Comparison of ENCODE assay signal across 8 cellular contexts in genomic region chr12:1593232-1594044, GRCh38. TPM values are rescaled to one million over a fixed set of nuclear protein-coding genes. Genes with fewer than 3 reads are reported as not detected.
DNase-seq lines count a peak whose midpoint lies in the region; ATAC-seq and TF ChIP-seq lines count a peak whose summit lies in the region.

No MANE protein-coding gene starts in this region.

- H3K4me1 ChIP-seq in OCI-LY7 (ENCODE audit: insufficient read depth, low read length, poor library complexity, severe bottlenecking) (peaks cover 43% of the 10 kb centered on the region), gastroesophageal sphincter (peaks cover 4 to 68% (median 30%) of the 10 kb centered on the region in 3 donors)

- intact Hi-C loops in OCI-LY7 (cut with micrococcal nuclease; ENCODE audit: unreplicated experiment), result loop anchor here (2.0 to 10.0 kb wide), 5 partner anchors 39 to 839 kb away; partner anchors contain the start of genes ERC1, RAD52 and WNK1

- ATAC-seq in HG03064 (IDR thresholded peaks at IDR 0.05; ENCODE audit: low read depth, unreplicated experiment) (peak; percentile 30), gastroesophageal sphincter (no peak)

- no peaks in the 10 kb centered on the region for H3K9me3 Mint-ChIP-seq in osteocyte (ENCODE audit: unreplicated experiment)

- H3K4me2 ChIP-seq in OCI-LY7 (ENCODE audit: low read length), result peak overlapping the region; percentile 91

- H3K9me3 ChIP-seq in OCI-LY7 (ENCODE audit: low read length) (no peaks in the 10 kb centered on the region), gastroesophageal sphincter (no peaks in the 10 kb centered on the region)

- peak overlapping the region; percentile 91 for H3K27ac Mint-ChIP-seq in osteocyte (ENCODE audit: unreplicated experiment)

- POLR2A ChIA-PET in OCI-LY7 (lab: Charles Lee), result interaction anchor here (0.5 to 2.3 kb wide), 6 partner anchors 9 to 397 kb away, joined by 3 to 31 read pairs (median 3); no protein-coding TSS in a partner anchor

- CTCF ChIA-PET in OCI-LY7 (lab: Charles Lee; ENCODE audit: unreplicated experiment), result interaction anchor here (0.6 kb wide), 1 partner anchor 613 kb away, joined by 4 read pairs; no protein-coding TSS in a partner anchor

- peak overlapping the region; percentile 80 for H3K27ac ChIP-seq in OCI-LY7 (ENCODE audit: low read depth, low read length, poor library complexity, severe bottlenecking)
- peak overlapping the region; percentile 65 to 98 (median 96) for H3K27ac ChIP-seq in gastroesophageal sphincter

- H3K36me3 ChIP-seq in OCI-LY7 (ENCODE audit: insufficient read depth, low read length) (peaks cover 39% of the 10 kb centered on the region), gastroesophageal sphincter (no peaks in the 10 kb centered on the region)

- DNase-seq in NCI-H446 (lab: John Stamatoyannopoulos, UW) (peak; percentile 28 to 54), NCI-H446 treated with DMSO at 0.1 percent for 48 hours (lab: John Stamatoyannopoulos, UW) (no peak), OCI-LY7 (ENCODE audit: low spot score) (peak; percentile 83), osteocyte (ENCODE audit: extremely low spot score, unreplicated experiment) (no peak), NCI-H2227 treated with DMSO at 0.1 percent for 48 hours (lab: John Stamatoyannopoulos, UW) (no peak)
- peak; percentile 84 for DNase-seq in activated effector memory CD4-positive, alpha-beta T cell treated with anti-CD3 and anti-CD28 coated beads, Interleukin-2, amount 50 U/mL, for 16 hours

- TF ChIP-seq EP300 in gastroesophageal sphincter (IDR thresholded peaks at IDR 0.05), result no peak

- H3K4me3 ChIP-seq in OCI-LY7 (ENCODE audit: low read depth, low read length, poor library complexity, severe bottlenecking) (peak overlapping the region; percentile 86), gastroesophageal sphincter (peak overlapping the region; percentile 89 to 98)

- no peaks in the 10 kb centered on the region for H3K27me3 ChIP-seq in gastroesophageal sphincter

- peaks cover 63% of the 10 kb centered on the region for H3K79me2 ChIP-seq in OCI-LY7 (ENCODE audit: insufficient read depth, low read depth, low read length)

- TF ChIP-seq POLR2A in gastroesophageal sphincter (IDR thresholded peaks at IDR 0.05), result peak in 1 of 2 donors; percentile 32

- no peaks in the 10 kb centered on the region for H3K36me3 Mint-ChIP-seq in osteocyte (ENCODE audit: unreplicated experiment)

- H3K27me3 Mint-ChIP-seq in osteocyte (ENCODE audit: unreplicated experiment), result no peaks in the 10 kb centered on the region

- peak; percentile 38; the same call in 1 of the 2 replicates for TF ChIP-seq CTCF in OCI-LY7 (conservative IDR thresholded peaks at IDR 0.05; ENCODE audit: low read length)
- TF ChIP-seq CTCF in gastroesophageal sphincter (IDR thresholded peaks at IDR 0.05), result no peak
- no peak for TF ChIP-seq CTCF in osteocyte (IDR thresholded peaks at IDR 0.05)

- BruUV-seq in OCI-LY7 (replicated peaks; lab: Mats Ljungman, UMichigan), result no TSS peak

- no peaks in the 10 kb centered on the region for H3K9me2 ChIP-seq in OCI-LY7 (ENCODE audit: insufficient read depth, low read length)

- peaks cover 66% of the 10 kb centered on the region for H3K4me1 Mint-ChIP-seq in osteocyte (ENCODE audit: unreplicated experiment)

- H4K20me1 ChIP-seq in OCI-LY7 (ENCODE audit: insufficient read depth, low read length), result peaks cover 30% of the 10 kb centered on the region

- no CpG with 5 or more reads among the region's 55 CpGs for whole genome bisulfite sequencing in gastroesophageal sphincter (ENCODE audit: low coverage in 1 of 2), 2 donors

- H2AFZ ChIP-seq in OCI-LY7 (ENCODE audit: low read length), result no peak overlapping the region

- H3K4me3 Mint-ChIP-seq in osteocyte (ENCODE audit: unreplicated experiment), result peak overlapping the region; percentile 89

RNA-seq across cellular contexts. Expression of gene FBXL14, which starts 0.9 kb away (rescaled TPM):
- 45.5 and 46.2 TPM in 2 replicates for total RNA-seq in OCI-LY7 (2014; rRNA removed; shearing (Covaris generic))
- total RNA-seq in OCI-LY7 (2022) (33.4 and 37.4 TPM in 2 replicates), gastroesophageal sphincter (10 to 100 TPM; 10.9 to 16.4 (median 13.1) TPM), osteocyte (9.1 and 9.4 TPM in 2 replicates)

RNA-seq across cellular contexts. Expression of gene WNT5B, which starts 35.6 kb away (rescaled TPM):
- total RNA-seq in OCI-LY7 (2014; rRNA removed; shearing (Covaris generic)), result 11.3 and 14.7 TPM in 2 replicates
- 0.86 and 2.6 TPM in 2 replicates for total RNA-seq in OCI-LY7 (2022)
- 10 to 100 TPM in 3 of 4 donors, 1 to 10 TPM in 1; 9.4 to 76.5 (median 26.3) TPM for total RNA-seq in gastroesophageal sphincter
- total RNA-seq in osteocyte, result 88.7 and 99.5 TPM in 2 replicates

Comparison
In these comparisons a context has a peak if more than half of its experiments do, and no peak if none do; other contexts are left out.
1. DNase-seq: peak in NCI-H446 (2 of 2), OCI-LY7 (single experiment) and activated effector memory CD4-positive, alpha-beta T cell treated with anti-CD3 and anti-CD28 coated beads, Interleukin-2, amount 50 U/mL, for 16 hours (single experiment); none in NCI-H446 treated with DMSO at 0.1 percent for 48 hours (single experiment), osteocyte (single experiment) and NCI-H2227 treated with DMSO at 0.1 percent for 48 hours (single experiment).